ENCODE assay signal across 1 cellular context in the genomic region with DNA sequence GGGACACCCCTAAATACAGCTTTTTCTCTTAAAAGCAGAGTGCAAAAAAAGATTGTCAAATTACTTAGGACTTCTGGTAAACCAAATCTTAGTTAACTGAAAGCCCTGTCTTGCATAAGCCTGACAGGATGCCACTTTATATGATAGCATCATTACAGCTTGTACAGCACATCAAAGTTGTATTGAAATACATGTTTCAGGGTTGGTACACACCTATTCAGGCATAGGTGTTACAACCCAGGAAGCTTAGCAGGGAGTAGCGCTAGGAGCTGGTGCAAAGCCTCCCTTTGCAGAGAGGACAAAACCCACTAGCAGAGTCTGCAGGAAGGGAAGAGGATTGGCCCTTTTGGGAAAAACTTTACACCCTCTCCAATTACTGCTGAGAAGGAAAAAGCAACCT.
TF ChIP-seq lines count a peak whose summit lies in the region.

No MANE protein-coding gene starts in this region.

TF ChIP-seq in A549, 52 proteins besides CTCF, POLR2A, EP300 and RAD21 (continued from another document):
- no peak for TF ChIP-seq HEYL (CRISPR knock-in tag; IDR thresholded peaks at IDR 0.05)
- no peak for TF ChIP-seq CHD2 (IDR thresholded peaks at IDR 0.05; ENCODE audit: low read length, partially characterized antibody)
- no peak for TF ChIP-seq CBX8 (IDR thresholded peaks at IDR 0.05)
- TF ChIP-seq CHD4 (IDR thresholded peaks at IDR 0.05; ENCODE audit: borderline replicate concordance) = no peak
- TF ChIP-seq MAZ (IDR thresholded peaks at IDR 0.05; ENCODE audit: borderline replicate concordance, low read depth, low read length) = no peak
- no peak for TF ChIP-seq ESRRA (IDR thresholded peaks at IDR 0.05; ENCODE audit: borderline replicate concordance, low read length)
- no peak for TF ChIP-seq KDM5A (IDR thresholded peaks at IDR 0.05)
- TF ChIP-seq TFCP2L1 (CRISPR knock-in tag; IDR thresholded peaks at IDR 0.05) = no peak
- no peak for TF ChIP-seq ZC3H11A (IDR thresholded peaks at IDR 0.05)
- TF ChIP-seq SMC3 (IDR thresholded peaks at IDR 0.05) = no peak
- TF ChIP-seq NPAS2 (CRISPR knock-in tag; IDR thresholded peaks at IDR 0.05; ENCODE audit: borderline replicate concordance) = no peak
- no peak for TF ChIP-seq HOXB13 (CRISPR knock-in tag; IDR thresholded peaks at IDR 0.05; ENCODE audit: low read depth)
- no peak for TF ChIP-seq HOXB5 (CRISPR knock-in tag; IDR thresholded peaks at IDR 0.05)
- TF ChIP-seq NR3C1 (IDR thresholded peaks at IDR 0.05) = no peak
TF ChIP-seq in A549: peak in this region for 0.
